8 cellular contexts compared by ENCODE assay signal in the genomic region with DNA sequence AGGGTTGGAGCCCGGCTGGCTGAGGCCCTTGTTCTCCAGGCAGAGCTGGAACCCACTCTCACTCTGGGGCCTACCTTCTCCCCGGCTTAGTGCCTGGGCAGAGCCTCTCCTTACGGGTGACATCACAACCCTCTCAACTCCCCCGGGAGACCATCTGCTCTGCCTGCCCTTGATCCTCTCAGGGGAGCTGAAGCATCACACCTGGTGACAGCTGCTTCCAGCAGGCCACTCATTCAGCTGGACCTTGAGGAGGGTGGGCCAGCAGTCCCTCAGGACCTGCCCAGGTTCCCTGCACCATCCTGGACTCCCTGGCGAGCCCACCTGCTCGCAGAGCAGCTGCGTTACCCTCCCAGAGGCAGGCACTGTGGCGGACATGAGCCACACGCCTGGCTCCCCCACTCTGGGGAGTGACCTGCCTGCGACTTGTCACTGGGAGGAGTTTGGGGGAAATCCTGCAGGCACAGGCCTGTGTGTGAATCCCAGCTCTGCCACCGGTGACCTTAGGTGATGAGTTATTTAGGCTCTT. TPM values are rescaled to one million over a fixed set of nuclear protein-coding genes. Genes with fewer than 3 reads are reported as not detected.
DNase-seq lines count a peak whose midpoint lies in the region; ATAC-seq and TF ChIP-seq lines count a peak whose summit lies in the region.

No MANE protein-coding gene starts in this region.

- ATAC-seq in HG02571 (IDR thresholded peaks at IDR 0.05; ENCODE audit: unreplicated experiment) (peak; percentile 64), GM19324 (IDR thresholded peaks at IDR 0.05; ENCODE audit: low FRiP score, unreplicated experiment) (no peak)

- H3K79me2 ChIP-seq in smooth muscle cell (ENCODE audit: low read depth): peaks cover 10% of the 10 kb centered on the region

- H2AFZ ChIP-seq in smooth muscle cell (ENCODE audit: low read depth): no peak overlapping the region

- peaks cover 40% of the 10 kb centered on the region for H4K20me1 ChIP-seq in smooth muscle cell (ENCODE audit: low read depth)

- WGBS in smooth muscle cell (ENCODE audit: low lambda C conversion rate): 64% methylated on average over 11 of the region's 11 CpGs

- H3K9ac ChIP-seq in smooth muscle cell (ENCODE audit: low read depth): peak overlapping the region; percentile 78

- DNase-seq in DMS79 (lab: John Stamatoyannopoulos, UW) (peak; percentile 95), NCI-H345 (lab: John Stamatoyannopoulos, UW) (peak; percentile 95), fibroblast of mammary gland (ENCODE audit: low read depth) (peak; percentile 65), smooth muscle cell (lab: John Stamatoyannopoulos, UW; ENCODE audit: unreplicated experiment) (no peak), GM03348 (ENCODE audit: low spot score) (no peak)
- DNase-seq in effector CD8-positive, alpha-beta T cell (lab: John Stamatoyannopoulos, UW): no peak

- no peaks in the 10 kb centered on the region for H3K36me3 ChIP-seq in smooth muscle cell (ENCODE audit: low read depth)

- H3K27me3 ChIP-seq in smooth muscle cell (ENCODE audit: low read depth): no peaks in the 10 kb centered on the region

- TF ChIP-seq CTCF in fibroblast of mammary gland (conservative IDR thresholded peaks at IDR 0.05; ENCODE audit: control insufficient read depth, insufficient read depth, low read depth, low read length) (no peak), smooth muscle cell (IDR thresholded peaks at IDR 0.05; ENCODE audit: borderline replicate concordance, insufficient read depth, poor library complexity, severe bottlenecking) (no peak)

- H3K9me3 ChIP-seq in smooth muscle cell (replicated peaks; ENCODE audit: low read depth): no peaks in the 10 kb centered on the region

- H3K4me3 ChIP-seq in fibroblast of mammary gland (ENCODE audit: control insufficient read depth, low read depth, low read length): no peak overlapping the region
- H3K4me3 ChIP-seq in smooth muscle cell: no peak overlapping the region

- peak overlapping the region; percentile 92 for H3K27ac ChIP-seq in smooth muscle cell (ENCODE audit: low read depth)

- H3F3A ChIP-seq in smooth muscle cell (ENCODE audit: low read depth): peaks cover 3% of the 10 kb centered on the region

- H3K4me2 ChIP-seq in smooth muscle cell: peak overlapping the region; percentile 69

- peaks cover 19% of the 10 kb centered on the region for H3K4me1 ChIP-seq in smooth muscle cell (ENCODE audit: low read depth)

RNA-seq across cellular contexts. Expression of gene HS6ST1, which starts 13.1 kb away (rescaled TPM):
- 9.3 and 11.3 TPM in 2 replicates for total RNA-seq in smooth muscle cell
- 13.0 and 17.6 TPM in 2 replicates for polyA plus RNA-seq in smooth muscle cell

Comparison
In these comparisons a context has a peak if more than half of its experiments do, and no peak if none do; other contexts are left out.
1. DNase-seq: peak in DMS79 (single experiment), NCI-H345 (single experiment) and fibroblast of mammary gland (single experiment); none in smooth muscle cell (single experiment), GM03348 (single experiment) and effector CD8-positive, alpha-beta T cell (single experiment).